8 cellular contexts compared by ENCODE assay signal in genomic region chr11:59560290-59560701, GRCh38. TPM values are rescaled to one million over a fixed set of nuclear protein-coding genes. Genes with fewer than 3 reads are reported as not detected.
DNase-seq lines count a peak whose midpoint lies in the region; ATAC-seq, FAIRE-seq and TF ChIP-seq lines count a peak whose summit lies in the region.

No MANE protein-coding gene starts in this region.

- TF ChIP-seq CTCF in brain (conservative IDR thresholded peaks at IDR 0.05) = no peak

- DNase-seq in NCI-H146 (lab: John Stamatoyannopoulos, UW) (peak; percentile 88), T1000 (lab: John Stamatoyannopoulos, UW) (peak; percentile 74), GM12892 (ENCODE audit: insufficient read length) (no peak)

- H3K27ac Mint-ChIP-seq in brain = peak overlapping the region; percentile 93 to 99 (median 97)

- H3K4me3 Mint-ChIP-seq in brain = peak overlapping the region; percentile 89 to 97 (median 96)

- H3K4me1 Mint-ChIP-seq in brain = peaks cover 60% of the 10 kb centered on the region

- H3K36me3 Mint-ChIP-seq in brain = no peaks in the 10 kb centered on the region

- H3K27ac ChIP-seq in skin epidermis = peak overlapping the region; percentile 24 to 90 (median 78)

- H3K9me3 ChIP-seq in iPS-18c (ENCODE audit: control insufficient read depth, insufficient read depth, low read length) = no peaks in the 10 kb centered on the region

- H3K4me3 ChIP-seq in iPS-18c (ENCODE audit: insufficient read depth, low read depth, low read length) (peak overlapping the region; percentile 95), skin epidermis (peak overlapping the region; percentile 59 to 81 (median 68))

- FAIRE-seq in G401.6 (lab: Jason Lieb, UNC) (peak; percentile 6), GM12892 (lab: Jason Lieb, UNC) (no peak)

- peak; percentile 29 for ATAC-seq in HG02623 (IDR thresholded peaks at IDR 0.05; ENCODE audit: unreplicated experiment)

- peaks cover 19% of the 10 kb centered on the region for H3K27me3 Mint-ChIP-seq in brain

- no peak for TF ChIP-seq POLR2A in GM12892 (IDR thresholded peaks at IDR 0.05; ENCODE audit: low read depth, low read length)

- H3K9me3 Mint-ChIP-seq in brain = peaks cover 0 to 12% (median 3%) of the 10 kb centered on the region in 5 experiments

RNA-seq across cellular contexts. Expression of gene OR4D9, which starts 49.0 kb away (rescaled TPM):
- not detected for polyA plus RNA-seq in brain (ENCODE audit: insufficient read depth, low read depth, low replicate concordance)
- not detected for polyA plus RNA-seq in GM12892 (2012; ENCODE audit: missing spikeins)

RNA-seq across cellular contexts. Expression of gene OSBP, which starts 55.3 kb away (rescaled TPM):
- polyA plus RNA-seq in brain (ENCODE audit: insufficient read depth, low read depth, low replicate concordance) = 41.9 TPM
- 18.8 TPM for polyA plus RNA-seq in GM12892 (2012; ENCODE audit: missing spikeins)

RNA-seq across cellular contexts. Expression of gene OR4D11, which starts 56.9 kb away (rescaled TPM):
- not detected for polyA plus RNA-seq in brain (ENCODE audit: insufficient read depth, low read depth, low replicate concordance)
- not detected for polyA plus RNA-seq in GM12892 (2012; ENCODE audit: missing spikeins)
